In the genomic region with DNA sequence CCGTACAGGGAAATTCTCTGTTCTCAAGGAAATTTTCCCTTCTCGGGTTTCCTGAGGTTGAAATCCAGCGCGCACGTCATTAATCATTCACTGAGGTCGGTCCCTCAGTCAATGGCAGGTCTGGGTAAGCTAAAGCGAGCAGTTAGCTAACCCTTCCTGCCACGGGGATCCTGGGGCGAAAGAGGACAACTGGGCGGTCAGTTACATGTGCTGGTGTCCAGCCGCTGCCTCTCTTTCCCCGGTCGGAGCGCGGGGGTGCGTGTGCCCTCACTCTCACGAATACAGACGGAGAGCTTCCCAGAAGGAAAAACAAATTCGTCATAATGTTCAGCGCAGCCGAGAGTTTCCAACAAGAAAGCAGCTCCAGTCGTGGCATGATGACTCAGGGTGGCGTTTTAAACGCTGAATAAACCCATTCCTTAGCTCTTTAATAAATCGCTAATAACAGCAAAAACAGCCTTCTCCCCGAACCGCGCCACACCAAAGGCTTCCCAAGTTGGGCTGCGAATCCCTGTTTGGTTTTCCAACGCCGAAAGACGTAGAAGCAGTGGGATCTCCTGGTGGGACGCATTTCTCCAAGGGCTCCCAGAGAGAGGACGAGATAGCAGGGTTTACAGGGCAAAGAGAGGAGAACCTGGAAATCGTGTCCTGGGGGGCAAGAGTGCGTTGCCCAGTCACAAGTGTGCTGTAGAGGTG, we compare ENCODE assay signal across 8 cellular contexts. TPM values are rescaled to one million over a fixed set of nuclear protein-coding genes. Genes with fewer than 3 reads are reported as not detected.
DNase-seq lines count a peak whose midpoint lies in the region; ATAC-seq, FAIRE-seq and TF ChIP-seq lines count a peak whose summit lies in the region.

No MANE protein-coding gene starts in this region.

- ATAC-seq in thoracic aorta (ENCODE audit: insufficient number of reproducible peaks, low FRiP score, low read depth): no peak
- ATAC-seq in GM21526 (IDR thresholded peaks at IDR 0.05; ENCODE audit: low FRiP score, unreplicated experiment): no peak

- CTCF ChIA-PET in HEK293T (lab: Yijun Ruan, JAX): interaction anchor here (0.8 to 1.3 kb wide), 3 partner anchors 12 to 57 kb away, joined by 3 to 6 read pairs (median 3); no protein-coding TSS in a partner anchor

- TF ChIP-seq CTCF in AG10803 (conservative IDR thresholded peaks at IDR 0.05; ENCODE audit: low read length): no peak
- TF ChIP-seq CTCF in astrocyte of the cerebellum (IDR thresholded peaks at IDR 0.05; ENCODE audit: low read depth, low read length, missing control alignments): no peak
- TF ChIP-seq CTCF in kidney (IDR thresholded peaks at IDR 0.05; ENCODE audit: borderline replicate concordance, extremely low read depth, insufficient read depth): no peak
- TF ChIP-seq CTCF in thoracic aorta (IDR thresholded peaks at IDR 0.05): no peak

- H3K4me3 ChIP-seq in AG10803 (ENCODE audit: low read length): peak overlapping the region; percentile 78
- peak overlapping the region; percentile 72 for H3K4me3 ChIP-seq in astrocyte of the cerebellum (ENCODE audit: low read depth, low read length)
- peak overlapping the region; percentile 50 to 65 for H3K4me3 ChIP-seq in kidney (ENCODE audit: low read length in 2 of 2)
- peak overlapping the region; percentile 69 for H3K4me3 ChIP-seq in thoracic aorta

- peak; percentile 76 for DNase-seq in AG10803 (ENCODE audit: low read depth)
- DNase-seq in HEK293T (ENCODE audit: extremely low spot score): peak; percentile 42
- DNase-seq in astrocyte of the cerebellum (ENCODE audit: low read depth): peak; percentile 62
- no peak for DNase-seq in kidney
- DNase-seq in thoracic aorta (ENCODE audit: low spot score): no peak
- DNase-seq in DMS114 treated with DMSO at 0.1 percent for 48 hours (lab: John Stamatoyannopoulos, UW; ENCODE audit: unreplicated experiment): no peak
- DNase-seq in NCI-H2081 treated with DMSO at 0.1 percent for 48 hours (lab: John Stamatoyannopoulos, UW): no peak

- in situ Hi-C loops in astrocyte of the cerebellum (cut with HindIII; ENCODE audit: low sequenced_read_pairs): no loop called here

- no peaks in the 10 kb centered on the region for H3K36me3 ChIP-seq in kidney (ENCODE audit: control insufficient read depth in 1 of 2, insufficient read depth in 2 of 2, low read length in 2 of 2)
- no peaks in the 10 kb centered on the region for H3K36me3 ChIP-seq in thoracic aorta

- POLR2A ChIA-PET in HEK293T (lab: Yijun Ruan, JAX): interaction anchor here (0.8 to 2.3 kb wide), 10 partner anchors 10 to 73 kb away, joined by 3 to 15 read pairs (median 5); no protein-coding TSS in a partner anchor

- peak overlapping the region in 1 of 2 donors; percentile 32 for H3K9ac ChIP-seq in kidney (ENCODE audit: low read length in 2 of 2)

- peaks cover 5% of the 10 kb centered on the region for H3K27me3 ChIP-seq in thoracic aorta (replicated peaks; ENCODE audit: insufficient read depth)

- H3K27ac ChIP-seq in kidney (ENCODE audit: low read depth in 2 of 2, low read length in 2 of 2) (no peak overlapping the region), thoracic aorta (no peak overlapping the region)

- FAIRE-seq in kidney (lab: Jason Lieb, UNC): no peak

- H3K9me3 ChIP-seq in kidney (ENCODE audit: control insufficient read depth in 1 of 2, low read length in 2 of 2) (no peaks in the 10 kb centered on the region), thoracic aorta (no peaks in the 10 kb centered on the region)

- H3K4me1 ChIP-seq in kidney (ENCODE audit: control insufficient read depth in 1 of 2, insufficient read depth in 1 of 2, low read depth in 1 of 2, low read length in 2 of 2) (peaks cover 0 to 9% of the 10 kb centered on the region in 2 donors), thoracic aorta (ENCODE audit: control insufficient read depth in 1 of 2, low read depth in 2 of 2) (peaks cover 6 to 33% of the 10 kb centered on the region in 2 donors)

- intact Hi-C loops in kidney (cut with DNase I): no loop called here

TF ChIP-seq in HEK293T, 16 proteins besides CTCF, POLR2A, EP300 and RAD21:
- peak; percentile 94 for TF ChIP-seq PKNOX1 (IDR thresholded peaks at IDR 0.05)
- TF ChIP-seq CTBP1 (IDR thresholded peaks at IDR 0.05; ENCODE audit: borderline replicate concordance): no peak; the same call in 1 of the 2 replicates
- TF ChIP-seq L3MBTL2 (conservative IDR thresholded peaks at IDR 0.05): no peak
- TF ChIP-seq BHLHE40 (IDR thresholded peaks at IDR 0.05; ENCODE audit: borderline replicate concordance): no peak
- TF ChIP-seq FOXK2 (IDR thresholded peaks at IDR 0.05): no peak

RNA-seq across cellular contexts. Expression of gene FGF5, which starts 0.7 kb away (rescaled TPM):
- total RNA-seq in kidney (0.13 TPM), thoracic aorta (not detected)
- polyA plus RNA-seq in kidney (ENCODE audit: insufficient read depth, low read depth, low replicate concordance): 0.09 TPM

Comparison
In these comparisons a context has a peak if more than half of its experiments do, and no peak if none do; other contexts are left out.
1. DNase-seq: peak in AG10803 (single experiment), HEK293T (single experiment) and astrocyte of the cerebellum (single experiment); none in kidney (single experiment), thoracic aorta (single experiment), DMS114 treated with DMSO at 0.1 percent for 48 hours (single experiment) and NCI-H2081 treated with DMSO at 0.1 percent for 48 hours (single experiment).
2. Peak in every context shown above with its lines, with median percentiles within 50 percentile points of each other: H3K4me3 ChIP-seq.